ENCODE assay signal across 12 cellular contexts in genomic region chr6:16339263-16339587, GRCh38.
A peak's percentile ranks its signal among the peaks of the same experiment; 100 is the strongest.
DNase-seq lines count a peak whose midpoint lies in the region; ATAC-seq, FAIRE-seq and TF ChIP-seq lines count a peak whose summit lies in the region.
"Had no signal": no experiment of that assay in that cellular context is flagged by ENCODE, and none has a peak within 500 bp of the region (broad histone marks: within the 10 kb centered on the region; RNA-seq: fewer than 3 reads in every experiment).

No MANE protein-coding gene starts in this region.

- TF ChIP-seq RAD21 in GM12878 (IDR thresholded peaks at IDR 0.05; ENCODE audit: insufficient read depth, low read depth, low read length), result no peak

- no peak overlapping the region for H3K4me2 ChIP-seq in GM12878 (ENCODE audit: control insufficient read depth, insufficient read depth)
- H3K4me2 ChIP-seq in keratinocyte (ENCODE audit: control insufficient read depth, extremely low read depth, insufficient read depth, low read depth, low read length), result peak overlapping the region; percentile 69
- peak overlapping the region; percentile 69 for H3K4me2 ChIP-seq in skeletal muscle satellite cell (ENCODE audit: low read length)

- RAD21 ChIA-PET in GM12878 (lab: Charles Lee; ENCODE audit: unreplicated experiment), result interaction anchor here (1.3 to 1.7 kb wide), 3 partner anchors 17 to 64 kb away, joined by 3 to 4 read pairs (median 3); no protein-coding TSS in a partner anchor

- no peaks in the 10 kb centered on the region for H3K9me3 ChIP-seq in GM12878 (replicated peaks; ENCODE audit: control insufficient read depth, insufficient read depth, low read length)
- H3K9me3 ChIP-seq in keratinocyte (ENCODE audit: control insufficient read depth, low read depth, low read length), result no peaks in the 10 kb centered on the region
- H3K9me3 ChIP-seq in skeletal muscle satellite cell (replicated peaks; ENCODE audit: low read length), result no peaks in the 10 kb centered on the region
- H3K9me3 ChIP-seq: right atrium auricular region had no signal

- in situ Hi-C loops in GM12878 (cut with MboI), result loop anchor here (5.0 to 10.0 kb wide), 2 partner anchors 176 to 428 kb away; no protein-coding TSS in a partner anchor

- H3K27ac ChIP-seq in GM12878 (ENCODE audit: control insufficient read depth, insufficient read depth), result no peak overlapping the region
- H3K27ac ChIP-seq in keratinocyte (ENCODE audit: control insufficient read depth, insufficient read depth, low read length), result peak overlapping the region; percentile 60
- H3K27ac ChIP-seq: right atrium auricular region had no signal

- TF ChIP-seq POLR2A in GM12878 (IDR thresholded peaks at IDR 0.05; ENCODE audit: low read depth, low read length), result no peak

- no peaks in the 10 kb centered on the region for H3K9me1 ChIP-seq in keratinocyte (ENCODE audit: control insufficient read depth, extremely low read depth, insufficient read depth, low read length)

- no peak for TF ChIP-seq EP300 in GM12878 (IDR thresholded peaks at IDR 0.05; ENCODE audit: borderline replicate concordance in 1 of 2, control insufficient read depth in 1 of 2, low read depth in 2 of 2, low read length in 2 of 2)

- SMC1A ChIA-PET in GM12878 (lab: Charles Lee; ENCODE audit: uncharacterized antibody, unreplicated experiment), result interaction anchor here (1.3 to 2.0 kb wide), 5 partner anchors 9 to 418 kb away, joined by 3 to 6 read pairs (median 3); no protein-coding TSS in a partner anchor

- FAIRE-seq in GM12878 (lab: Jason Lieb, UNC) (no peak), keratinocyte (lab: Jason Lieb, UNC) (no peak)

- H3K9ac ChIP-seq in GM12878 (ENCODE audit: control insufficient read depth, insufficient read depth, low read length) (no peak overlapping the region), keratinocyte (ENCODE audit: control insufficient read depth, extremely low read depth, insufficient read depth, low read length) (no peak overlapping the region), skeletal muscle satellite cell (ENCODE audit: low read depth, low read length) (peak overlapping the region; percentile 8)

- H4K20me1 ChIP-seq in GM12878 (ENCODE audit: control insufficient read depth, insufficient read depth), result no peaks in the 10 kb centered on the region
- H4K20me1 ChIP-seq in keratinocyte (ENCODE audit: control insufficient read depth, extremely low read depth, insufficient read depth, low read length), result no peaks in the 10 kb centered on the region

- peaks cover 4 to 19% of the 10 kb centered on the region in 2 experiments; a peak in 3 of 4 replicates for H3K36me3 ChIP-seq in GM12878 (ENCODE audit: control insufficient read depth in 2 of 2, insufficient read depth in 2 of 2, low read length in 1 of 2)
- no peaks in the 10 kb centered on the region for H3K36me3 ChIP-seq in keratinocyte (ENCODE audit: control insufficient read depth in 2 of 2, extremely low read depth in 1 of 2, insufficient read depth in 2 of 2, low read length in 2 of 2)
- H3K36me3 ChIP-seq in skeletal muscle satellite cell (ENCODE audit: insufficient read depth, low read length), result no peaks in the 10 kb centered on the region
- H3K36me3 ChIP-seq: right atrium auricular region had no signal

- no peak overlapping the region for H3K4me3 ChIP-seq in GM12878
- H3K4me3 ChIP-seq in keratinocyte (ENCODE audit: control insufficient read depth in 2 of 3, extremely low read depth in 1 of 3, insufficient read depth in 2 of 3, low read depth in 1 of 3, low read length in 3 of 3), result no peak overlapping the region
- H3K4me3 ChIP-seq in skeletal muscle satellite cell (ENCODE audit: low read length), result no peak overlapping the region
- H3K4me3 ChIP-seq: right atrium auricular region had no signal

- H2AFZ ChIP-seq in GM12878 (ENCODE audit: control insufficient read depth, low read depth, low read length) (no peak overlapping the region), keratinocyte (ENCODE audit: control insufficient read depth, low read length) (peak overlapping the region; percentile 44)

- 63% methylated on average over 3 of the region's 3 CpGs for WGBS in GM12878 (ENCODE audit: insufficient coverage, insufficient replicate concordance, low lambda C conversion rate, missing lambda C conversion rate)

- POLR2A ChIA-PET in HEK293T (lab: Yijun Ruan, JAX), result no interaction called here
- POLR2A ChIA-PET in GM12878 (lab: Charles Lee), result no interaction called here

- no peak for DNase-seq in HEK293T (ENCODE audit: extremely low spot score)
- DNase-seq in GM12878 (ENCODE audit: low read depth, low spot score), result no peak
- DNase-seq in keratinocyte (ENCODE audit: low read depth, low spot score), result no peak
- DNase-seq in GM20000 (ENCODE audit: low spot score), result no peak
- DNase-seq in hepatic stellate cell (ENCODE audit: low spot score), result no peak
- no peak for DNase-seq in kidney glomerular epithelial cell (lab: John Stamatoyannopoulos, UW)
- DNase-seq: SHP77 treated with DMSO at 0.1 percent for 48 hours; stimulated activated CD4-positive, alpha-beta T cell treated with anti-CD3 and anti-CD28 coated beads, Interleukin-1b, Interleukin-23, amount 100 ng/mL, for 48 hours had no signal

- intact Hi-C loops in GM12878 (cut with micrococcal nuclease; ENCODE audit: unreplicated experiment), result no loop called here

- H3K79me2 ChIP-seq in GM12878 (ENCODE audit: control insufficient read depth, insufficient read depth, low read length) (no peaks in the 10 kb centered on the region), keratinocyte (ENCODE audit: control insufficient read depth, insufficient read depth, low read length) (no peaks in the 10 kb centered on the region)

- H3K4me1 ChIP-seq in GM12878 (ENCODE audit: control insufficient read depth, insufficient read depth, low read length) (no peaks in the 10 kb centered on the region), keratinocyte (ENCODE audit: control insufficient read depth, extremely low read depth, insufficient read depth, low read length) (peaks cover 60% of the 10 kb centered on the region), skeletal muscle satellite cell (ENCODE audit: control insufficient read depth, insufficient read depth, low read length) (peaks cover 50% of the 10 kb centered on the region)

- BruUV-seq in GM12878 (replicated peaks; lab: Mats Ljungman, UMichigan), result no TSS peak

- no peaks in the 10 kb centered on the region for H3K27me3 ChIP-seq in GM12878 (replicated peaks in 1 of 2; ENCODE audit: control insufficient read depth in 2 of 2, insufficient read depth in 2 of 2, low read length in 1 of 2)
- H3K27me3 ChIP-seq in keratinocyte (ENCODE audit: control insufficient read depth, extremely low read depth, insufficient read depth, low read length), result no peaks in the 10 kb centered on the region
- H3K27me3 ChIP-seq in skeletal muscle satellite cell (ENCODE audit: control insufficient read depth, insufficient read depth, low read length), result no peaks in the 10 kb centered on the region
- H3K27me3 ChIP-seq: right atrium auricular region had no signal

- dilution Hi-C loops in keratinocyte (cut with MboI; ENCODE audit: extremely low pct_ligation_motif_present, low sequenced_read_pairs), result no loop called here

- ATAC-seq in GM12878, result peak; percentile 21; the same call in 2 of the 3 replicates
- ATAC-seq in HG03108 (IDR thresholded peaks at IDR 0.05; ENCODE audit: unreplicated experiment), result no peak
- ATAC-seq: natural killer cell treated with Interleukin-12 subunit alpha and Interleukin-12 subunit beta and Interleukin-15 and Interleukin-18, amount 100 ng/mL, for 72 hours had no signal

- TF ChIP-seq CTCF in GM12878 (IDR thresholded peaks at IDR 0.05 in 2 of 3, conservative IDR thresholded peaks at IDR 0.05 in 1 of 3; ENCODE audit: control insufficient read depth in 2 of 3, extremely low read depth in 1 of 3, insufficient read depth in 1 of 3, low read depth in 3 of 3, low read length in 3 of 3) (no peak), keratinocyte (optimal IDR thresholded peaks at IDR 0.05 in 1 of 3, IDR thresholded peaks at IDR 0.05 in 1 of 3, conservative IDR thresholded peaks at IDR 0.05 in 1 of 3; ENCODE audit: extremely low read depth in 1 of 3, insufficient read depth in 2 of 3, low read length in 3 of 3) (peak in 1 of 3 experiments; percentile 4), GM20000 (IDR thresholded peaks at IDR 0.05; ENCODE audit: extremely low read depth, missing control alignments) (no peak)

- CTCF ChIA-PET in HEK293T (lab: Yijun Ruan, JAX), result interaction anchor here (0.6 to 1.0 kb wide), 2 partner anchors 255 to 751 kb away, joined by 3 to 4 read pairs; no protein-coding TSS in a partner anchor
- CTCF ChIA-PET in GM12878 (lab: Yijun Ruan, JAX), result interaction anchor here (0.8 to 1.5 kb wide), 4 partner anchors 31 to 433 kb away, joined by 3 to 6 read pairs (median 4); no protein-coding TSS in a partner anchor

TF ChIP-seq in HEK293T, 16 proteins besides CTCF, POLR2A, EP300 and RAD21:
- TF ChIP-seq ELF4 (IDR thresholded peaks at IDR 0.05), result no peak
- TF ChIP-seq PKNOX1 (IDR thresholded peaks at IDR 0.05), result 0 out of 2 replicates have a peak, but pooled peaks have one; percentile 45

TF ChIP-seq in GM12878, 131 proteins besides CTCF, POLR2A, EP300 and RAD21 (continues in another document):
- TF ChIP-seq MTA3 (IDR thresholded peaks at IDR 0.05; ENCODE audit: borderline replicate concordance, low read length), result no peak
- no peak for TF ChIP-seq IKZF1 (conservative IDR thresholded peaks at IDR 0.05)
- TF ChIP-seq KDM1A (IDR thresholded peaks at IDR 0.05; ENCODE audit: borderline replicate concordance), result no peak
- TF ChIP-seq TAF1 (IDR thresholded peaks at IDR 0.05; ENCODE audit: borderline replicate concordance, low read depth, low read length), result no peak
- no peak for TF ChIP-seq ATF2 (IDR thresholded peaks at IDR 0.05; ENCODE audit: low read length)
- TF ChIP-seq NR2C2 (IDR thresholded peaks at IDR 0.05; ENCODE audit: borderline replicate concordance, control insufficient read depth, insufficient read length, low read depth), result no peak
- no peak for TF ChIP-seq CHD2 (IDR thresholded peaks at IDR 0.05; ENCODE audit: borderline replicate concordance, low read depth, low read length)
- no peak for TF ChIP-seq FOXK2 (IDR thresholded peaks at IDR 0.05)
- TF ChIP-seq MYC (IDR thresholded peaks at IDR 0.05; ENCODE audit: insufficient read depth, insufficient read length, insufficient replicate concordance, low read length, severe bottlenecking), result no peak
